In the genomic region with DNA sequence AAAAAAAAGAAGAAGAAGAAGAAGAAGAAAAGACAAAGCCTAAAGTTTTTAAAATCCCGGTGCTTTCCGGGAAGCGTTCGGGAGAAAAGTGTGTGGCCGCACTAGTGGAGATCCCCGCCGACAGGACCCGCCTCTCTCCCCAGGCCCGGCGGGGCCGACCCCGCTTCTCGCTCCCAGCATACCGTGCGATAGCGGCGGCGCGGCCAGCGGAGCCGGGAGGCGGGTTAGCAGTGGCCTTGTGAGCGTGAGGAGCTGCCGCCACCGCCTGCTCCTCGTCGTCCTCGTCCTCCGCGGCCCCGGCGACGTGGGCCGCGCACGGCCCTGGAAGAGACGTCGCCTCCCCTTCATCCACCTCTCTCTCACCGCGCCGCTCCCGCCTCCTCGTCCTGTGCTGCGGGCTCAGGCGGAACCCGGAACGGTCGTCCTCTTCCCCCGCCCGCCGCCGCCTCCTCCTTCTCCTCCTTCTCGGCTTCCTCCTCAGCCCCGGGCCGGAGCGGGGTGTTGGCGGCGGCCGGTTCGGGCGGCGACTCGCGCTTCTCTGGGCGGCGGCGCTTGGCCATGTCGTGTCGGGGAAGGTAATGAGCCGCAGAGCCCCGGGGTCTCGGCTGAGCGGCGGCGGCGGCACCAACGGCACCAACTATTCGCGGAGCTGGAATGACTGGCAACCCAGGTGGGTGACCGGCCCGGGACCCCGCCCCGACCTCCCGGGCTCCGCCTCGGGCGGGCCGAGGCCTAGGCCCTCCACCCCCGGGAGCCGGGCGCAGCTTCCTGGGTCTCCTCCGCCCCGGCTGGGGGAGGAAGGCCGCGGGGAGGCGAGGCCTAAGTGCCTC, we compare ENCODE assay signal across 8 cellular contexts.
DNase-seq lines count a peak whose midpoint lies in the region; ATAC-seq and TF ChIP-seq lines count a peak whose summit lies in the region.
"Not testable (repeated sequence)": the region's sequence is repeated elsewhere in the genome, so short reads cannot be mapped to it uniquely, and the experiment has no call there.

No MANE protein-coding gene starts in this region.

- H3K27me3 Mint-ChIP-seq in HFFc6 (ENCODE audit: insufficient read depth); activated naive CD8-positive, alpha-beta T cell treated with anti-CD3 and anti-CD28 coated beads, Interleukin-2, amount 10 ng/mL, durations not matched to agents 7 days and 5 days: not testable (repeated sequence)

- H3K9me3 Mint-ChIP-seq in HFFc6; activated naive CD8-positive, alpha-beta T cell treated with anti-CD3 and anti-CD28 coated beads, Interleukin-2, amount 10 ng/mL, durations not matched to agents 7 days and 5 days: not testable (repeated sequence)

- peak overlapping the region; percentile 94 for H3K27ac Mint-ChIP-seq in HFFc6
- H3K27ac Mint-ChIP-seq in activated naive CD8-positive, alpha-beta T cell treated with anti-CD3 and anti-CD28 coated beads, Interleukin-2, amount 10 ng/mL, durations not matched to agents 7 days and 5 days, result peak overlapping the region; percentile 90

- not testable (repeated sequence) for H3K9me3 ChIP-seq in SU-DHL-6 (ENCODE audit: insufficient read depth, low read length); subcutaneous abdominal adipose tissue (ENCODE audit: control insufficient read depth in 5 of 5, low read length in 5 of 5)

- H3K36me3 ChIP-seq in SU-DHL-6 (ENCODE audit: low read length); subcutaneous abdominal adipose tissue (ENCODE audit: control insufficient read depth in 5 of 5, insufficient read depth in 5 of 5, low read length in 5 of 5): not testable (repeated sequence)

- peak overlapping the region; percentile 57 for H3K4me2 ChIP-seq in SU-DHL-6 (ENCODE audit: low read depth, low read length, poor library complexity, severe bottlenecking)

- H3K9me2 ChIP-seq in SU-DHL-6 (replicated peaks; ENCODE audit: insufficient read depth, low read length), result not testable (repeated sequence)

- H3K27ac ChIP-seq in SU-DHL-6 (ENCODE audit: low read depth, low read length) (peak overlapping the region; percentile 89), subcutaneous abdominal adipose tissue (ENCODE audit: low read depth, low read length) (peak overlapping the region; percentile 88)

- POLR2A ChIA-PET in activated naive CD8-positive, alpha-beta T cell treated with anti-CD3 and anti-CD28 coated beads, Interleukin-2, amount 10 ng/mL, durations not matched to agents 7 days and 5 days (lab: Charles Lee), result interaction anchor here (0.7 to 1.2 kb wide), 6 partner anchors 17 to 1291 kb away, joined by 3 to 4 read pairs (median 3); no protein-coding TSS in a partner anchor

- H3K27me3 ChIP-seq in SU-DHL-6 (ENCODE audit: low read length); subcutaneous abdominal adipose tissue (ENCODE audit: control insufficient read depth in 5 of 5, insufficient read depth in 4 of 5, low read length in 5 of 5): not testable (repeated sequence)

- H3K4me1 ChIP-seq in subcutaneous abdominal adipose tissue (ENCODE audit: control insufficient read depth in 5 of 5, insufficient read depth in 5 of 5, low read length in 5 of 5), result not testable (repeated sequence)

- not testable (repeated sequence) for TF ChIP-seq CTCF in HFFc6 (IDR thresholded peaks at IDR 0.05); SU-DHL-6 (IDR thresholded peaks at IDR 0.05; ENCODE audit: insufficient read depth, low read length, poor library complexity, severe bottlenecking)

- peak; percentile 80 for ATAC-seq in activated naive CD8-positive, alpha-beta T cell treated with anti-CD3 and anti-CD28 coated beads, Interleukin-2, amount 10 ng/mL, durations not matched to agents 7 days and 5 days (ENCODE audit: low read depth)

- H2AFZ ChIP-seq in SU-DHL-6 (ENCODE audit: low read depth, low read length, severe bottlenecking), result peak overlapping the region; percentile 51

- DNase-seq in GM04504 (ENCODE audit: low read depth) (peak; percentile 34), HFFc6 (peak; percentile 45), MV-4-11 (lab: John Stamatoyannopoulos, UW) (peak; percentile 50), head of caudate nucleus (peak in 41 of 42 donors; percentile 40 to 87 (median 74)), occipital lobe (lab: John Stamatoyannopoulos, UW) (peak; percentile 80)
- peak; percentile 80 for DNase-seq in activated naive CD8-positive, alpha-beta T cell treated with anti-CD3 and anti-CD28 coated beads, Interleukin-2, amount 10 ng/mL, durations not matched to agents 7 days and 5 days

- H3K4me3 ChIP-seq in SU-DHL-6 (ENCODE audit: insufficient read depth, low read length, poor library complexity, severe bottlenecking) (peak overlapping the region; percentile 76), subcutaneous abdominal adipose tissue (ENCODE audit: low read depth in 1 of 5, low read length in 5 of 5) (peak overlapping the region; percentile 22 to 82 (median 68))

- intact Hi-C loops in head of caudate nucleus (cut with DNase I), result not testable (repeated sequence)

- not testable (repeated sequence) for H4K20me1 ChIP-seq in SU-DHL-6 (ENCODE audit: low read depth, low read length)

- not testable (repeated sequence) for H3K36me3 Mint-ChIP-seq in HFFc6 (ENCODE audit: low read depth); activated naive CD8-positive, alpha-beta T cell treated with anti-CD3 and anti-CD28 coated beads, Interleukin-2, amount 10 ng/mL, durations not matched to agents 7 days and 5 days

- H3K79me2 ChIP-seq in SU-DHL-6 (ENCODE audit: insufficient read depth, low read length), result not testable (repeated sequence)

- H3F3A ChIP-seq in SU-DHL-6 (ENCODE audit: insufficient read depth), result not testable (repeated sequence)

- H3K9ac ChIP-seq in SU-DHL-6 (ENCODE audit: low read length) (peak overlapping the region; percentile 74), subcutaneous abdominal adipose tissue (ENCODE audit: low read length in 5 of 5) (peak overlapping the region in 4 of 5 donors; percentile 68 to 97 (median 92))

- H3K4me3 Mint-ChIP-seq in HFFc6, result peak overlapping the region; percentile 97
- H3K4me3 Mint-ChIP-seq in activated naive CD8-positive, alpha-beta T cell treated with anti-CD3 and anti-CD28 coated beads, Interleukin-2, amount 10 ng/mL, durations not matched to agents 7 days and 5 days, result peak overlapping the region; percentile 88

- not testable (repeated sequence) for H3K4me1 Mint-ChIP-seq in HFFc6 (ENCODE audit: low read depth); activated naive CD8-positive, alpha-beta T cell treated with anti-CD3 and anti-CD28 coated beads, Interleukin-2, amount 10 ng/mL, durations not matched to agents 7 days and 5 days

Comparison
In these comparisons a context has a peak if more than half of its experiments do, and no peak if none do; other contexts are left out.
1. Peak in every context shown above with its lines: DNase-seq, ATAC-seq, H3K4me3 ChIP-seq and H3K27ac ChIP-seq.